Comparison of ENCODE assay signal across 8 cellular contexts in genomic region chr7:26044320-26044719, GRCh38.
"Had no signal": no experiment of that assay in that cellular context is flagged by ENCODE, and none has a peak within 500 bp of the region (broad histone marks: within the 10 kb centered on the region; RNA-seq: fewer than 3 reads in every experiment).

No MANE protein-coding gene starts in this region.

- H3K4me3 ChIP-seq: GM23248, HAP-1 had no signal

- H3K27ac Mint-ChIP-seq: H9, HFFc6 had no signal

- DNase-seq: GM23248, GOT3, H7, H9, HCEC 1CT, HFFc6 had no signal

- H3K27ac ChIP-seq: GM23248 had no signal

- H2AFZ ChIP-seq: GM23248 had no signal

- H3K4me3 Mint-ChIP-seq: HFFc6 had no signal

- ATAC-seq: HCT116 had no signal

- H3K36me3 ChIP-seq: HAP-1 had no signal

- H3K9me3 Mint-ChIP-seq: H9 had no signal

- H3K4me1 ChIP-seq: HAP-1 had no signal

- H3K9me3 ChIP-seq: HAP-1 had no signal
